In genomic region chr5:173670791-173671120, GRCh38 we compare ENCODE assay signal across 14 cellular contexts. TPM values are rescaled to one million over a fixed set of nuclear protein-coding genes. Genes with fewer than 3 reads are reported as not detected.
DNase-seq lines count a peak whose midpoint lies in the region; ATAC-seq lines count a peak whose summit lies in the region.
"Had no signal": no experiment of that assay in that cellular context is flagged by ENCODE, and none has a peak within 500 bp of the region (broad histone marks: within the 10 kb centered on the region; RNA-seq: fewer than 3 reads in every experiment).

No MANE protein-coding gene starts in this region.

- peaks cover 3% of the 10 kb centered on the region for H3K9me3 ChIP-seq in iPS-18a (ENCODE audit: control insufficient read depth, low read depth, low read length)
- H3K9me3 ChIP-seq: HAP-1 had no signal

- H3K27me3 ChIP-seq in iPS-18a (ENCODE audit: control insufficient read depth, insufficient read depth, low read length): no peaks in the 10 kb centered on the region

- no peaks in the 10 kb centered on the region for H3K36me3 ChIP-seq in iPS-18a (ENCODE audit: control insufficient read depth, low read depth, low read length)
- H3K36me3 ChIP-seq: HAP-1 had no signal

- peak; percentile 62 for ATAC-seq in sciatic nerve
- ATAC-seq in GM19023 (IDR thresholded peaks at IDR 0.05; ENCODE audit: unreplicated experiment): no peak
- ATAC-seq: T-helper 17 cell had no signal

- H3K27ac ChIP-seq in iPS-18a (ENCODE audit: low read length): peak overlapping the region; percentile 22

- DNase-seq in GM03348 (ENCODE audit: low spot score): peak; percentile 37
- peak in 41 of 58 donors; percentile 25 to 93 (median 70) for DNase-seq in anterior cingulate cortex (lab: John Stamatoyannopoulos, UW)
- DNase-seq in sciatic nerve (ENCODE audit: low spot score): no peak
- DNase-seq in NOMO-1 (lab: John Stamatoyannopoulos, UW; ENCODE audit: unreplicated experiment in 2 of 2): no peak
- no peak for DNase-seq in 8988T
- no peak for DNase-seq in LoVo (ENCODE audit: low spot score)
- DNase-seq: activated CD8-positive, alpha-beta memory T cell treated with anti-CD3 and anti-CD28 coated beads for 24 hours; AML-193; KG1; NCI-H2107; T-helper 17 cell had no signal

- peak overlapping the region; percentile 29 for H3K9ac ChIP-seq in iPS-18a (ENCODE audit: low read length)

- peaks cover 11% of the 10 kb centered on the region for H3K4me1 ChIP-seq in iPS-18a (ENCODE audit: control insufficient read depth, low read depth, low read length)
- H3K4me1 ChIP-seq: HAP-1 had no signal

- H3K4me3 ChIP-seq in iPS-18a (ENCODE audit: low read length): no peak overlapping the region
- H3K4me3 ChIP-seq: HAP-1 had no signal

- intact Hi-C loops in sciatic nerve (cut with DNase I): no loop called here

RNA-seq across cellular contexts. Expression of gene BOD1, which starts 54.3 kb away (rescaled TPM):
- 46.5 TPM for total RNA-seq in sciatic nerve

Comparison
In these comparisons a context has a peak if more than half of its experiments do, and no peak if none do; other contexts are left out.
1. DNase-seq: peak in GM03348 (single experiment) and anterior cingulate cortex (41 of 58); none in sciatic nerve (single experiment), NOMO-1 (0 of 2), 8988T (single experiment) and LoVo (single experiment).